ENCODE assay signal across 9 cellular contexts in genomic region chr19:38850976-38851621, GRCh38. TPM values are rescaled to one million over a fixed set of nuclear protein-coding genes. Genes with fewer than 3 reads are reported as not detected.
DNase-seq lines count a peak whose midpoint lies in the region; ATAC-seq and TF ChIP-seq lines count a peak whose summit lies in the region.
"Had no signal": no experiment of that assay in that cellular context is flagged by ENCODE, and none has a peak within 500 bp of the region (broad histone marks: within the 10 kb centered on the region; RNA-seq: fewer than 3 reads in every experiment).

No MANE protein-coding gene starts in this region.

- intact Hi-C loops in lower lobe of right lung (cut with DNase I): no loop called here

- H3K27me3 ChIP-seq in SJCRH30 (no peaks in the 10 kb centered on the region), lower lobe of right lung (ENCODE audit: low read depth) (no peaks in the 10 kb centered on the region), stomach smooth muscle (ENCODE audit: control insufficient read depth in 1 of 2, insufficient read depth in 2 of 2, low read length in 2 of 2) (no peaks in the 10 kb centered on the region)

- ATAC-seq in lower lobe of right lung: no peak
- ATAC-seq in GM18517 (IDR thresholded peaks at IDR 0.05; ENCODE audit: unreplicated experiment): no peak

- no peak for TF ChIP-seq CTCF in lower lobe of right lung (IDR thresholded peaks at IDR 0.05)

- H3K4me1 ChIP-seq in ES-I3 (ENCODE audit: insufficient read depth, low read length): no peaks in the 10 kb centered on the region
- H3K4me1 ChIP-seq in SJCRH30: peaks cover 7% of the 10 kb centered on the region; the same call in 1 of the 2 replicates
- peaks cover 32% of the 10 kb centered on the region for H3K4me1 ChIP-seq in lower lobe of right lung
- peaks cover 45% of the 10 kb centered on the region for H3K4me1 ChIP-seq in stomach smooth muscle (ENCODE audit: control insufficient read depth, insufficient read depth, low read length)

- DNase-seq in SJCRH30 (peak; percentile 50 to 60), cerebellum (ENCODE audit: low spot score) (peak; percentile 19), lower lobe of right lung (peak; percentile 61), OCI-M1 (lab: John Stamatoyannopoulos, UW) (no peak), NCI-H1417 treated with DMSO at 0.1 percent for 48 hours (lab: John Stamatoyannopoulos, UW) (no peak)

- H3K9me3 ChIP-seq in ES-I3 (ENCODE audit: control insufficient read depth, insufficient read depth, low read length) (no peaks in the 10 kb centered on the region), SJCRH30 (replicated peaks) (no peaks in the 10 kb centered on the region), lower lobe of right lung (no peaks in the 10 kb centered on the region), stomach smooth muscle (ENCODE audit: control insufficient read depth in 2 of 2, low read length in 2 of 2) (no peaks in the 10 kb centered on the region)

- H3K27ac ChIP-seq in SJCRH30: peak overlapping the region; percentile 41
- H3K27ac ChIP-seq in lower lobe of right lung: peak overlapping the region; percentile 98
- peak overlapping the region; percentile 97 for H3K27ac ChIP-seq in stomach smooth muscle (ENCODE audit: low read length)

- H3K9ac ChIP-seq in ES-I3 (ENCODE audit: low read depth, low read length) (peak overlapping the region; percentile 55), stomach smooth muscle (ENCODE audit: low read length in 2 of 2) (peak overlapping the region; percentile 68 to 85)

- peak overlapping the region; percentile 81 for H3K4me3 ChIP-seq in SJCRH30
- peak overlapping the region; percentile 74 for H3K4me3 ChIP-seq in lower lobe of right lung
- peak overlapping the region; percentile 53 to 90 for H3K4me3 ChIP-seq in stomach smooth muscle (ENCODE audit: low read length in 2 of 2)

- H3K36me3 ChIP-seq in ES-I3 (ENCODE audit: insufficient read depth, low read length) (peaks cover 15% of the 10 kb centered on the region), SJCRH30 (peaks cover 29% of the 10 kb centered on the region), lower lobe of right lung (peaks cover 25% of the 10 kb centered on the region), stomach smooth muscle (ENCODE audit: control insufficient read depth in 2 of 2, insufficient read depth in 2 of 2, low read length in 2 of 2) (peaks cover 13 to 14% of the 10 kb centered on the region in 2 donors)

RNA-seq across cellular contexts. Expression of gene HNRNPL, which starts 1.3 kb away (rescaled TPM):
- 454 and 471 TPM in 2 replicates for total RNA-seq in SJCRH30 (2014; rRNA removed; shearing (Covaris generic))
- 188 TPM for total RNA-seq in cerebellum
- 274 TPM for total RNA-seq in lower lobe of right lung

RNA-seq across cellular contexts. Expression of gene ECH1, which starts 19.5 kb away (rescaled TPM):
- 55.8 and 64.6 TPM in 2 replicates for total RNA-seq in SJCRH30 (2014; rRNA removed; shearing (Covaris generic))
- total RNA-seq in cerebellum: 34.5 TPM
- total RNA-seq in lower lobe of right lung: 227 TPM

RNA-seq across cellular contexts. Expression of gene RINL, which starts 27.0 kb away (rescaled TPM):
- total RNA-seq in SJCRH30 (2014; rRNA removed; shearing (Covaris generic)): 0.35 and 0.79 TPM in 2 replicates
- total RNA-seq in cerebellum (2.7 TPM), lower lobe of right lung (8.3 TPM)

RNA-seq across cellular contexts. Expression of gene LGALS4, which starts 38.4 kb away (rescaled TPM):
- total RNA-seq in SJCRH30 (2014; rRNA removed; shearing (Covaris generic)): 0.06 and 0.66 TPM in 2 replicates
- total RNA-seq in cerebellum (3.2 TPM), lower lobe of right lung (4.2 TPM)
- total RNA-seq: NCI-H460 had no signal

RNA-seq across cellular contexts. Expression of gene SIRT2, which starts 48.3 kb away (rescaled TPM):
- 42.1 and 44.6 TPM in 2 replicates for total RNA-seq in SJCRH30 (2014; rRNA removed; shearing (Covaris generic))
- 56.7 TPM for total RNA-seq in cerebellum
- 60.1 TPM for total RNA-seq in lower lobe of right lung

Comparison
In these comparisons a context has a peak if more than half of its experiments do, and no peak if none do; other contexts are left out.
1. DNase-seq: peak in SJCRH30 (2 of 2), cerebellum (single experiment) and lower lobe of right lung (single experiment); none in OCI-M1 (single experiment) and NCI-H1417 treated with DMSO at 0.1 percent for 48 hours (single experiment).
2. H3K27ac ChIP-seq: peak in every context shown above with its lines; median percentile 98 in lower lobe of right lung; 97 in stomach smooth muscle; 41 in SJCRH30.
3. Peak in every context shown above with its lines, with median percentiles within 50 percentile points of each other: H3K4me3 ChIP-seq.